17 cellular contexts compared by ENCODE assay signal in the genomic region with DNA sequence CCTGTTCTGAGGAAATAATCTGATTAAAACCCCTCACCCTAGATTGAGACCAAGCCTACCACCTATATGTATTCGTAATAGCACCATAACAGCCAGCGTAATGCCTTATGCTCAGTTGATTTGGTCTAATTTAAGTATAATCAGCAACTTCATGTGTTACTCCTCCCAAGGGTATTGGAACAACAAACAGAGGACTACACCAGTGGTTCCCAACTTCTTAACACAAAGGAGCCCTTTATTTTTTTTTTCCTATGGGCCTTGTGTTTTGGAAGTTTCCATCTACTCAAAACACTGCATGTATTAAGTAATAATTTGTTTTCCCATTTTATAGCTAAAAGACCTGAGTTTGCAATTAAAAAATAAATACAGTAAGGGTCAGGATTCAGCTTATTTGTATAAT.
"Had no signal": no experiment of that assay in that cellular context is flagged by ENCODE, and none has a peak within 500 bp of the region (broad histone marks: within the 10 kb centered on the region; RNA-seq: fewer than 3 reads in every experiment).

No MANE protein-coding gene starts in this region.

- DNase-seq: KBM-7, MV-4-11, NCI-H1048, NCI-H1105, NCI-H1417, NCI-H1436 treated with DMSO at 0.1 percent for 48 hours, NCI-H1694, NCI-H187 treated with DMSO at 0.1 percent for 48 hours, NCI-H2029 treated with DMSO at 0.1 percent for 48 hours, NCI-H2171 treated with DMSO at 0.1 percent for 48 hours, NCI-H345, NCI-H446 treated with DMSO at 0.1 percent for 48 hours, NCI-H510A treated with DMSO at 0.1 percent for 48 hours, NCI-H526, NCI-H748 treated with DMSO at 0.1 percent for 48 hours, PC-3, SHP77 had no signal
